Comparison of ENCODE assay signal across 1 cellular context in genomic region chr4:152456609-152457008, GRCh38.
A peak's percentile ranks its signal among the peaks of the same experiment; 100 is the strongest.
TF ChIP-seq lines count a peak whose summit lies in the region.

No MANE protein-coding gene starts in this region.

TF ChIP-seq in IMR-90, 13 proteins besides CTCF, POLR2A, EP300 and RAD21:
- 0 out of 2 replicates have a peak, but pooled peaks have one; percentile 5 for TF ChIP-seq CEBPB (IDR thresholded peaks at IDR 0.05; ENCODE audit: low read depth, low read length)
- no peak for TF ChIP-seq RCOR1 (IDR thresholded peaks at IDR 0.05; ENCODE audit: insufficient replicate concordance, low read length)
- TF ChIP-seq USF2 (IDR thresholded peaks at IDR 0.05; ENCODE audit: low read depth, low read length): no peak
